Comparison of ENCODE assay signal across 20 cellular contexts in genomic region chr3:50100956-50101845, GRCh38. TPM values are rescaled to one million over a fixed set of nuclear protein-coding genes. Genes with fewer than 3 reads are reported as not detected.
DNase-seq lines count a peak whose midpoint lies in the region; ATAC-seq and TF ChIP-seq lines count a peak whose summit lies in the region.
"Had no signal": no experiment of that assay in that cellular context is flagged by ENCODE, and none has a peak within 500 bp of the region (broad histone marks: within the 10 kb centered on the region; RNA-seq: fewer than 3 reads in every experiment).

No MANE protein-coding gene starts in this region.

- in situ Hi-C loops in GM23248 (cut with MboI) = no loop called here

- H3K9me2 ChIP-seq in GM23248 (ENCODE audit: insufficient read depth) = no peaks in the 10 kb centered on the region

- H3K4me2 ChIP-seq in GM23248 (ENCODE audit: unreplicated experiment) (no peak overlapping the region), osteoblast (ENCODE audit: insufficient read depth, low read length) (no peak overlapping the region)

- H3K4me1 Mint-ChIP-seq in activated CD4-positive, alpha-beta memory T cell treated with anti-CD3 and anti-CD28 coated beads for 36 hours (ENCODE audit: low read depth) = peaks cover 16% of the 10 kb centered on the region
- peaks cover 9% of the 10 kb centered on the region for H3K4me1 Mint-ChIP-seq in activated CD4-positive, alpha-beta memory T cell treated with anti-CD3 and anti-CD28 coated beads, Interleukin-2, amount 10 ng/mL, durations not matched to agents 7 days and 5 days
- no peaks in the 10 kb centered on the region for H3K4me1 Mint-ChIP-seq in MCF 10A (ENCODE audit: insufficient read depth, unreplicated experiment)

- H4K20me1 ChIP-seq in GM23248 (ENCODE audit: insufficient read depth) (peaks cover 4% of the 10 kb centered on the region; the same call in 1 of the 2 replicates), osteoblast (ENCODE audit: insufficient read depth, low read length) (peaks cover 32% of the 10 kb centered on the region)

- peak overlapping the region; percentile 65 for H3K27ac Mint-ChIP-seq in activated CD4-positive, alpha-beta memory T cell treated with anti-CD3 and anti-CD28 coated beads for 36 hours
- H3K27ac Mint-ChIP-seq in activated CD4-positive, alpha-beta memory T cell treated with anti-CD3 and anti-CD28 coated beads, Interleukin-2, amount 10 ng/mL, durations not matched to agents 7 days and 5 days = no peak overlapping the region
- no peak overlapping the region for H3K27ac Mint-ChIP-seq in MCF 10A (ENCODE audit: low read depth, unreplicated experiment)
- H3K27ac Mint-ChIP-seq: activated T-helper 17 cell treated with anti-CD3 and anti-CD28 coated beads, Interleukin-2, amount 50 U/mL, for 72 hours; T-helper 2 cell treated with Interferon-gamma antibody and Interleukin-4, amounts not matched to agents 5 μg/mL and 100 μg/mL, for 36 hours had no signal

- no peak for ATAC-seq in HG03521 (IDR thresholded peaks at IDR 0.05; ENCODE audit: unreplicated experiment)
- no peak for ATAC-seq in GM18511 (IDR thresholded peaks at IDR 0.05; ENCODE audit: unreplicated experiment)
- ATAC-seq: activated T-helper 17 cell treated with anti-CD3 and anti-CD28 coated beads, Interleukin-2, amount 50 U/mL, for 72 hours had no signal

- H3K27me3 ChIP-seq in GM23248 (replicated peaks; ENCODE audit: insufficient read depth) (no peaks in the 10 kb centered on the region), osteoblast (ENCODE audit: insufficient read depth, low read length) (no peaks in the 10 kb centered on the region)
- H3K27me3 ChIP-seq: tibial artery had no signal

- H3K9me3 Mint-ChIP-seq in activated CD4-positive, alpha-beta memory T cell treated with anti-CD3 and anti-CD28 coated beads for 36 hours = no peaks in the 10 kb centered on the region
- no peaks in the 10 kb centered on the region for H3K9me3 Mint-ChIP-seq in activated CD4-positive, alpha-beta memory T cell treated with anti-CD3 and anti-CD28 coated beads, Interleukin-2, amount 10 ng/mL, durations not matched to agents 7 days and 5 days
- no peaks in the 10 kb centered on the region for H3K9me3 Mint-ChIP-seq in MCF 10A (ENCODE audit: unreplicated experiment)
- H3K9me3 Mint-ChIP-seq: activated T-helper 17 cell treated with anti-CD3 and anti-CD28 coated beads, Interleukin-2, amount 50 U/mL, for 72 hours; T-helper 2 cell treated with Interferon-gamma antibody and Interleukin-4, amounts not matched to agents 5 μg/mL and 100 μg/mL, for 36 hours had no signal

- no TSS peak for BruUV-seq in MCF 10A (replicated peaks; lab: Mats Ljungman, UMichigan)

- no peaks in the 10 kb centered on the region for H3K27me3 Mint-ChIP-seq in activated CD4-positive, alpha-beta memory T cell treated with anti-CD3 and anti-CD28 coated beads for 36 hours
- no peaks in the 10 kb centered on the region for H3K27me3 Mint-ChIP-seq in activated CD4-positive, alpha-beta memory T cell treated with anti-CD3 and anti-CD28 coated beads, Interleukin-2, amount 10 ng/mL, durations not matched to agents 7 days and 5 days
- no peaks in the 10 kb centered on the region for H3K27me3 Mint-ChIP-seq in MCF 10A (ENCODE audit: insufficient read depth, unreplicated experiment)
- H3K27me3 Mint-ChIP-seq: activated T-helper 17 cell treated with anti-CD3 and anti-CD28 coated beads, Interleukin-2, amount 50 U/mL, for 72 hours had no signal

- H3K36me3 ChIP-seq in GM23248 (ENCODE audit: low read depth) (peaks cover 90% of the 10 kb centered on the region), osteoblast (ENCODE audit: insufficient read depth, low read length) (peaks cover 96% of the 10 kb centered on the region)

- H3K4me3 Mint-ChIP-seq in activated CD4-positive, alpha-beta memory T cell treated with anti-CD3 and anti-CD28 coated beads for 36 hours = no peak overlapping the region
- H3K4me3 Mint-ChIP-seq in activated CD4-positive, alpha-beta memory T cell treated with anti-CD3 and anti-CD28 coated beads, Interleukin-2, amount 10 ng/mL, durations not matched to agents 7 days and 5 days = no peak overlapping the region
- H3K4me3 Mint-ChIP-seq in MCF 10A (ENCODE audit: unreplicated experiment) = no peak overlapping the region
- H3K4me3 Mint-ChIP-seq: activated T-helper 17 cell treated with anti-CD3 and anti-CD28 coated beads, Interleukin-2, amount 50 U/mL, for 72 hours; T-helper 2 cell treated with Interferon-gamma antibody and Interleukin-4, amounts not matched to agents 5 μg/mL and 100 μg/mL, for 36 hours had no signal

- WGBS in GM23248 (ENCODE audit: low coverage in 1 of 2, low lambda C conversion rate in 2 of 2, missing lambda C conversion rate in 2 of 2), 2 experiments = 82 to 85% methylated on average over 4 of the region's 4 CpGs

- H3K4me1 ChIP-seq in GM23248 (ENCODE audit: insufficient read depth) = 0 out of 2 replicates have a peak, but pooled peaks cover 11% of the 10 kb centered on the region
- H3K4me1 ChIP-seq in osteoblast (ENCODE audit: insufficient read depth, low read length) = peaks cover 4% of the 10 kb centered on the region
- H3K4me1 ChIP-seq: tibial artery had no signal

- intact Hi-C loops in activated CD4-positive, alpha-beta memory T cell treated with anti-CD3 and anti-CD28 coated beads for 36 hours (cut with micrococcal nuclease) = no loop called here
- intact Hi-C loops in MCF 10A (cut with micrococcal nuclease) = no loop called here

- H3K4me3 ChIP-seq in GM23248 (no peak overlapping the region), osteoblast (ENCODE audit: insufficient read depth, low read length) (no peak overlapping the region)
- H3K4me3 ChIP-seq: skin epidermis, tibial artery had no signal

- H3K9ac ChIP-seq in GM23248 = no peak overlapping the region

- CTCF ChIA-PET in activated CD4-positive, alpha-beta memory T cell treated with anti-CD3 and anti-CD28 coated beads for 36 hours (lab: Charles Lee) = interaction anchor here (1.6 kb wide), 1 partner anchor 19 kb away, joined by 8 read pairs; no protein-coding TSS in a partner anchor
- CTCF ChIA-PET in activated CD4-positive, alpha-beta memory T cell treated with anti-CD3 and anti-CD28 coated beads, Interleukin-2, amount 10 ng/mL, durations not matched to agents 7 days and 5 days (lab: Charles Lee) = interaction anchor here (1.6 kb wide), 1 partner anchor 11 kb away, joined by 5 read pairs; no protein-coding TSS in a partner anchor
- CTCF ChIA-PET in MCF 10A (lab: Yijun Ruan, JAX) = interaction anchor here (0.8 to 1.1 kb wide), 3 partner anchors 13 to 21 kb away, joined by 3 to 5 read pairs (median 3); no protein-coding TSS in a partner anchor

- peaks cover 64% of the 10 kb centered on the region for H3K36me3 Mint-ChIP-seq in activated CD4-positive, alpha-beta memory T cell treated with anti-CD3 and anti-CD28 coated beads for 36 hours
- H3K36me3 Mint-ChIP-seq in activated CD4-positive, alpha-beta memory T cell treated with anti-CD3 and anti-CD28 coated beads, Interleukin-2, amount 10 ng/mL, durations not matched to agents 7 days and 5 days (ENCODE audit: low read depth) = peaks cover 80% of the 10 kb centered on the region
- H3K36me3 Mint-ChIP-seq in MCF 10A (ENCODE audit: insufficient read depth, unreplicated experiment) = peaks cover 100% of the 10 kb centered on the region

- H3K27ac ChIP-seq in GM23248 (no peak overlapping the region), osteoblast (ENCODE audit: low read depth, low read length) (peak overlapping the region; percentile 49)
- H3K27ac ChIP-seq: HL-60, skin epidermis, tibial artery had no signal

- no peaks in the 10 kb centered on the region for H3K9me3 ChIP-seq in GM23248 (ENCODE audit: low read depth)
- no peaks in the 10 kb centered on the region for H3K9me3 ChIP-seq in osteoblast (ENCODE audit: low read depth, low read length)
- H3K9me3 ChIP-seq: tibial artery had no signal

- H3K79me2 ChIP-seq in GM23248 (ENCODE audit: insufficient read depth) (peaks cover 82% of the 10 kb centered on the region), osteoblast (ENCODE audit: insufficient read depth, low read length) (peaks cover 30% of the 10 kb centered on the region)

- peaks cover 46% of the 10 kb centered on the region for H3F3A ChIP-seq in GM23248 (ENCODE audit: insufficient read depth)

- TF ChIP-seq CTCF in osteoblast (IDR thresholded peaks at IDR 0.05; ENCODE audit: extremely low read depth, low read depth, low read length) = no peak
- no peak for TF ChIP-seq CTCF in MCF 10A (IDR thresholded peaks at IDR 0.05; ENCODE audit: unreplicated experiment)

- DNase-seq in activated CD4-positive, alpha-beta memory T cell treated with anti-CD3 and anti-CD28 coated beads for 36 hours = no peak
- no peak for DNase-seq in activated CD4-positive, alpha-beta memory T cell treated with anti-CD3 and anti-CD28 coated beads, Interleukin-2, amount 10 ng/mL, durations not matched to agents 7 days and 5 days
- peak; percentile 69 for DNase-seq in GM23248
- peak; percentile 60 for DNase-seq in astrocyte of the hippocampus (ENCODE audit: low read depth, low spot score)
- no peak for DNase-seq in osteoblast (ENCODE audit: insufficient read length, low spot score, missing footprints)
- no peak for DNase-seq in MCF 10A (ENCODE audit: unreplicated experiment)
- DNase-seq: ACHN; activated CD4-positive, alpha-beta T cell treated with anti-CD3 and anti-CD28 coated beads for 4 hours; KBM-7; NCI-H1105 treated with DMSO at 0.1 percent for 48 hours; NCI-H2227 treated with DMSO at 0.1 percent for 48 hours; occipital lobe; SHP77 treated with DMSO at 0.1 percent for 48 hours; tibial artery had no signal

- H2AFZ ChIP-seq in GM23248 (no peak overlapping the region), osteoblast (ENCODE audit: low read length) (no peak overlapping the region)

- POLR2A ChIA-PET in activated CD4-positive, alpha-beta memory T cell treated with anti-CD3 and anti-CD28 coated beads for 36 hours (lab: Charles Lee) = interaction anchor here (1.0 to 1.3 kb wide), 2 partner anchors 12 to 14 kb away, joined by 4 read pairs; partner anchors contain the start of gene RBM5
- POLR2A ChIA-PET in activated CD4-positive, alpha-beta memory T cell treated with anti-CD3 and anti-CD28 coated beads, Interleukin-2, amount 10 ng/mL, durations not matched to agents 7 days and 5 days (lab: Charles Lee) = interaction anchor here (1.2 to 3.8 kb wide), 3 partner anchors 11 to 35 kb away, joined by 3 to 20 read pairs (median 4); partner anchors contain the start of gene RBM5
- POLR2A ChIA-PET in MCF 10A (lab: Yijun Ruan, JAX) = interaction anchor here (0.6 to 1.4 kb wide), 7 partner anchors 11 to 310 kb away, joined by 3 to 6 read pairs (median 4); no protein-coding TSS in a partner anchor

RNA-seq across cellular contexts. Expression of gene RBM5, which starts 12.5 kb away (rescaled TPM):
- total RNA-seq in activated CD4-positive, alpha-beta memory T cell treated with anti-CD3 and anti-CD28 coated beads for 36 hours = 100 to 1,000 TPM in 1 of 2 experiments, 10 to 100 TPM in 1; 95.2 to 107 TPM
- total RNA-seq in activated CD4-positive, alpha-beta memory T cell treated with anti-CD3 and anti-CD28 coated beads, Interleukin-2, amount 10 ng/mL, durations not matched to agents 7 days and 5 days = 100 to 1,000 TPM; 157 to 169 TPM
- 86.1 and 152 TPM in 2 replicates for total RNA-seq in GM23248 (2014; rRNA removed; shearing (Covaris generic))
- polyA plus RNA-seq in GM23248 (2016; fragmentation: Nextera tagmentation; extraction: Ambion mirVana) = 44.5 and 55.0 TPM in 2 replicates
- total RNA-seq in osteoblast (148 and 150 TPM in 2 replicates), MCF 10A (2022) (138 TPM in 2 replicates)

RNA-seq across cellular contexts. Expression of gene SEMA3F, which starts 53.9 kb away (rescaled TPM):
- total RNA-seq in activated CD4-positive, alpha-beta memory T cell treated with anti-CD3 and anti-CD28 coated beads for 36 hours = under 1 TPM; 0.17 to 0.19 TPM
- under 1 TPM in 1 of 2 experiments, not detected in 1; 0.15 TPM for total RNA-seq in activated CD4-positive, alpha-beta memory T cell treated with anti-CD3 and anti-CD28 coated beads, Interleukin-2, amount 10 ng/mL, durations not matched to agents 7 days and 5 days
- 3.2 and 3.5 TPM in 2 replicates for total RNA-seq in GM23248 (2014; rRNA removed; shearing (Covaris generic))
- 0.25 and 0.54 TPM in 2 replicates for polyA plus RNA-seq in GM23248 (2016; fragmentation: Nextera tagmentation; extraction: Ambion mirVana)
- total RNA-seq in osteoblast = 5.1 and 16.5 TPM in 2 replicates
- 34.6 and 51.5 TPM in 2 replicates for total RNA-seq in MCF 10A (2022)

Comparison
In these comparisons a context has a peak if more than half of its experiments do, and no peak if none do; other contexts are left out.
1. DNase-seq: peak in GM23248 (single experiment) and astrocyte of the hippocampus (single experiment); none in activated CD4-positive, alpha-beta memory T cell treated with anti-CD3 and anti-CD28 coated beads for 36 hours (single experiment), activated CD4-positive, alpha-beta memory T cell treated with anti-CD3 and anti-CD28 coated beads, Interleukin-2, amount 10 ng/mL, durations not matched to agents 7 days and 5 days (single experiment), osteoblast (single experiment) and MCF 10A (single experiment).